ENCODE assay signal across 17 cellular contexts in the genomic region with DNA sequence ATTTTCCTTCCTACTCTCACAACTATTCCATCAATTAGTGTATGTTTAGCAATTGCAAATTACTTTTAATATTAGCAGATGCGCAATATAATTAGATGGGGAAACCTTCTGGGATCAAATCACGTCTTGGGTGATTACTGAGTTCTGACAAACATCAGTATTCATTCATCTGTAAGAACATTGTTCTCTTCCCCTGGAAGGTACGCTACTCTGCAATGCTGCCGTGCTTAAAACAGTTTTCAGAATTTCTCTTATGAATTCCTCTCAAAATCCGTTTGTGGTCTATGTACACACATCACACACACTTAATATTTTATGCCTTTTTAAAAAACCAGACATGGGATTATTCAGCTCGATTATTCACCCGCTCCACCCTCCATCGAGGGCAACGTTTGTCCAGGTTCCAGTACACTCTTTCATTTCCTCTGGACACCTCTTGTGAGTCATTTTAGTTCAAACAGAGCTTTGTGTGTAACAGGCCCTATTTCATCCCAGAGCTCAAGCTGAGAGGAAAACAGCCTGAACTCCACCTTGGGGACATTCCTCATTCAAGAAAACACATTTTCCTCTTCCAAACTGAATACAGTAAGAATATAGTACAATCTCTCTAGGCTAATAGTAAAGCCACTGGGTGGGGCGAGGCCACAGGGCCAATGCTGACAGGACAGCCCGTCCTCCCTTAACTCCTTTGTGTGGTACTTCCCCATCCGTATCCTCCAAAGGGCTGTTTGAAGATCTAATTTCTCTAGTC.
A peak's percentile ranks its signal among the peaks of the same experiment; 100 is the strongest.
DNase-seq lines count a peak whose midpoint lies in the region; ATAC-seq and TF ChIP-seq lines count a peak whose summit lies in the region.
"Had no signal": no experiment of that assay in that cellular context is flagged by ENCODE, and none has a peak within 500 bp of the region (broad histone marks: within the 10 kb centered on the region; RNA-seq: fewer than 3 reads in every experiment).

No MANE protein-coding gene starts in this region.

- H3K27ac ChIP-seq in ovary: no peak overlapping the region
- H3K27ac ChIP-seq: neural progenitor cell, spleen, testis had no signal

- H3K27me3 Mint-ChIP-seq in Calu3 (ENCODE audit: unreplicated experiment) (no peaks in the 10 kb centered on the region), nephron (ENCODE audit: low read depth) (peaks cover 5% of the 10 kb centered on the region)
- H3K27me3 Mint-ChIP-seq: activated naive CD8-positive, alpha-beta T cell had no signal

- no peak for TF ChIP-seq EP300 in ovary (IDR thresholded peaks at IDR 0.05)

- no peaks in the 10 kb centered on the region for H3K9me3 ChIP-seq in ovary
- H3K9me3 ChIP-seq: Caco-2, spleen, testis had no signal

- CTCF ChIA-PET in Calu3 (lab: Charles Lee): interaction anchor here (0.8 to 1.3 kb wide), 3 partner anchors 10 to 60 kb away, joined by 3 to 4 read pairs (median 3); no protein-coding TSS in a partner anchor

- 65 to 74% (median 74%) methylated on average over 12 of the region's 12 CpGs for WGBS in ovary, 3 donors

- TF ChIP-seq POLR2A in GM18505 (IDR thresholded peaks at IDR 0.05; ENCODE audit: borderline replicate concordance, extremely low read depth, insufficient read depth, insufficient read length) (no peak), ovary (IDR thresholded peaks at IDR 0.05) (no peak)

- H3K4me1 Mint-ChIP-seq in Calu3 (ENCODE audit: low read depth, unreplicated experiment) (peaks cover 32% of the 10 kb centered on the region), nephron (peaks cover 37% of the 10 kb centered on the region)
- H3K4me1 Mint-ChIP-seq: activated B cell treated with CpG ODN at 0.5 μM for 24 hours had no signal

- no peak overlapping the region for H3K4me3 ChIP-seq in epithelial cell of proximal tubule (ENCODE audit: low read depth, low read length)
- no peak overlapping the region for H3K4me3 ChIP-seq in ovary
- H3K4me3 ChIP-seq: neural progenitor cell, spleen, testis had no signal

- DNase-seq in Calu3: peak; percentile 28
- peak; percentile 76 for DNase-seq in amniotic epithelial cell (ENCODE audit: low read depth)
- peak; percentile 12 for DNase-seq in epithelial cell of proximal tubule (ENCODE audit: low read depth)
- DNase-seq in ovary: no peak
- DNase-seq in mesenteric fat pad (ENCODE audit: low spot score): no peak
- no peak for DNase-seq in NCI-H446 treated with DMSO at 0.1 percent for 48 hours (lab: John Stamatoyannopoulos, UW)
- DNase-seq: activated B cell treated with CpG ODN at 0.5 μM for 24 hours; activated CD8-positive, alpha-beta memory T cell treated with anti-CD3 and anti-CD28 coated beads, Interleukin-2, amount 50 U/mL, for 48 hours; Caco-2; NCI-H2171; spleen; SW 1271; testis had no signal

- no peaks in the 10 kb centered on the region for H3K27me3 ChIP-seq in ovary
- H3K27me3 ChIP-seq: neural progenitor cell, testis had no signal

- intact Hi-C loops in Calu3 (cut with micrococcal nuclease; ENCODE audit: unreplicated experiment) (loop anchor here (2.0 kb wide), 1 partner anchor 56 kb away; no protein-coding TSS in a partner anchor), ovary (cut with DNase I) (no loop called here)

- H3K9me3 Mint-ChIP-seq in Calu3 (ENCODE audit: low read depth, unreplicated experiment) (no peaks in the 10 kb centered on the region), nephron (no peaks in the 10 kb centered on the region)
- H3K9me3 Mint-ChIP-seq: activated B cell treated with CpG ODN at 0.5 μM for 24 hours had no signal

- no peaks in the 10 kb centered on the region for H3K36me3 ChIP-seq in ovary
- H3K36me3 ChIP-seq: neural progenitor cell, spleen had no signal

- ATAC-seq in GM18505 (IDR thresholded peaks at IDR 0.05; ENCODE audit: unreplicated experiment): no peak

- H3K36me3 Mint-ChIP-seq in Calu3 (ENCODE audit: insufficient read depth, unreplicated experiment) (no peaks in the 10 kb centered on the region), nephron (ENCODE audit: low read depth) (no peaks in the 10 kb centered on the region)
- H3K36me3 Mint-ChIP-seq: activated naive CD8-positive, alpha-beta T cell had no signal

- H3K4me1 ChIP-seq in ovary (ENCODE audit: insufficient read depth): no peaks in the 10 kb centered on the region
- H3K4me1 ChIP-seq: spleen, testis had no signal

- H3K27ac Mint-ChIP-seq in Calu3 (ENCODE audit: unreplicated experiment) (peak overlapping the region; percentile 27), nephron (peak overlapping the region; percentile 56 to 87 (median 71))
- H3K27ac Mint-ChIP-seq: activated B cell treated with CpG ODN at 0.5 μM for 24 hours; activated naive CD8-positive, alpha-beta T cell; neural progenitor cell had no signal

- TF ChIP-seq CTCF in Calu3 (IDR thresholded peaks at IDR 0.05; ENCODE audit: unreplicated experiment) (no peak), epithelial cell of proximal tubule (conservative IDR thresholded peaks at IDR 0.05; ENCODE audit: low read depth, low read length) (no peak), nephron (IDR thresholded peaks at IDR 0.05; ENCODE audit: unreplicated experiment in 3 of 3) (no peak), ovary (IDR thresholded peaks at IDR 0.05) (no peak)

- H3K4me3 Mint-ChIP-seq in Calu3 (ENCODE audit: low read depth, unreplicated experiment) (peak overlapping the region; percentile 7), nephron (peak overlapping the region in 1 of 3 experiments; percentile 7)
- H3K4me3 Mint-ChIP-seq: activated B cell treated with CpG ODN at 0.5 μM for 24 hours; activated naive CD8-positive, alpha-beta T cell; neural progenitor cell had no signal

- no TSS peak for BruUV-seq in Calu3 (replicated peaks; lab: Mats Ljungman, UMichigan)

Comparison
In these comparisons a context has a peak if more than half of its experiments do, and no peak if none do; other contexts are left out.
1. DNase-seq: peak in Calu3 (single experiment), amniotic epithelial cell (single experiment) and epithelial cell of proximal tubule (single experiment); none in ovary (0 of 5), mesenteric fat pad (single experiment) and NCI-H446 treated with DMSO at 0.1 percent for 48 hours (single experiment).